Comparison of ENCODE assay signal across 8 cellular contexts in the genomic region with DNA sequence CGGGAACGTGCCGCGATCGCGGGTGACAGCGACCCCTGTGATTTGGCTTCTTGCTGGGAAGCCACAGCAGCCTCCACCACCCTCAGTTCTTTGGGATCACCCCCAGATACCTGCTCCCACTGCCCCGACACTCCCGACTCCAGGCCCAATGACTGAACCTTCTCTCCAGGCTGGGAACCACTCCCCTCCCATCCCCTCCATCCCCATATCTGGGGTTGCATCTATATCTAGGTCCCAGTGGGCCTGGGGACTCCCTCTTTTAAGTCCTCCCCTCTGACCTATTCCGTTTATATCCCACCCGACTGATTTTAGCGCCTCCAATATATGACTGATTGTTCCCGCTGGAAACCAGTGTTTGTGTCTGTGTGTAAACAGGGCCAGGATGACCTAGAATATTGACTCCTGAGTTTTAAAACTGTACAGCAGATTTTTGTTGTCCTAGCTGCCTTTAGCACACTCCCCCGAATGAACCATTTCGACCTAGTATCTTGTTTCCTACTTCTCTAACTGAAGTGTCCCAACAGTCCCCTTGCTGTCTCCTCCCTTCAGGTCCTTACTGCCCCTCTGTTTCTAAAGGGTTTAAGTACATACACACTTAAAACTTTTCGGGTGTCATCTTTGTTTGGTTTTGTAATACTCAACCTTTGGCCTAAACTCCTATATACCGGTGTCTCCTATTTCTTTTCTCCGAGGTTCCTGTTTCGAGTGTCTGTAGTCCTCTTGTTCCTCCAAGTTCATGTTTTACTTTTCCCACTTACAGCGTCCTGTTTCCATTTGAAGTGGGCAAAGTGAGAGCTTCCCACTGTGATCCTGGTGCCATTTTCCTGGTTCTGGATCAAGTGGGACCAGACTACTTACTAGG. TPM values are rescaled to one million over a fixed set of nuclear protein-coding genes. Genes with fewer than 3 reads are reported as not detected.
DNase-seq lines count a peak whose midpoint lies in the region; ATAC-seq and TF ChIP-seq lines count a peak whose summit lies in the region.

No MANE protein-coding gene starts in this region.

- H3K18ac ChIP-seq in IMR-90 (ENCODE audit: low read depth, low read length): no peak overlapping the region

- no peak overlapping the region for H2BK20ac ChIP-seq in IMR-90 (ENCODE audit: low read depth, low read length)

- H3K4ac ChIP-seq in IMR-90 (ENCODE audit: low read depth, low read length): peak overlapping the region; percentile 56

- H3K79me1 ChIP-seq in IMR-90 (ENCODE audit: low read depth in 1 of 2, low read length in 2 of 2): peaks cover 13 to 27% of the 10 kb centered on the region in 2 experiments

- H3K23ac ChIP-seq in IMR-90 (ENCODE audit: low read depth, low read length): peak overlapping the region; percentile 65; the same call in 1 of the 2 replicates

- peaks cover 15% of the 10 kb centered on the region for H4K20me1 ChIP-seq in IMR-90 (ENCODE audit: insufficient read depth, low read length)

- no peak overlapping the region for H4K5ac ChIP-seq in IMR-90 (ENCODE audit: low read depth, low read length)

- peak overlapping the region; percentile 51 for H3K27ac ChIP-seq in IMR-90 (ENCODE audit: insufficient read depth, low read length)
- peak overlapping the region; percentile 85 to 93 for H3K27ac ChIP-seq in ascending aorta
- peak overlapping the region; percentile 88 for H3K27ac ChIP-seq in temporal lobe (ENCODE audit: low read depth, low read length)

- peak overlapping the region; percentile 80 for H3K4me3 ChIP-seq in IMR-90 (ENCODE audit: insufficient read depth, low read depth, low read length)
- H3K4me3 ChIP-seq in ascending aorta: peak overlapping the region; percentile 88 to 99
- peak overlapping the region; percentile 94 for H3K4me3 ChIP-seq in kidney epithelial cell (ENCODE audit: low read depth, low read length)

- DNase-seq in AG08396 (ENCODE audit: low spot score) (peak; percentile 26), IMR-90 (no peak), ascending aorta (ENCODE audit: low spot score in 2 of 2) (no peak), kidney epithelial cell (ENCODE audit: low read depth) (no peak), GM13977 (ENCODE audit: low spot score) (no peak), NCI-H446 (lab: John Stamatoyannopoulos, UW) (no peak)

- dilution Hi-C loops in IMR-90 (cut with HindIII; ENCODE audit: low sequenced_read_pairs, unreplicated experiment): no loop called here

- H3K27me3 ChIP-seq in IMR-90 (ENCODE audit: control insufficient read depth, insufficient read depth, low read length): no peaks in the 10 kb centered on the region
- H3K27me3 ChIP-seq in ascending aorta: no peaks in the 10 kb centered on the region
- no peaks in the 10 kb centered on the region for H3K27me3 ChIP-seq in kidney epithelial cell (ENCODE audit: control insufficient read depth, insufficient read depth, low read length)

- no peak for TF ChIP-seq POLR2A in IMR-90 (IDR thresholded peaks at IDR 0.05; ENCODE audit: low read depth, low read length)

- H3K4me1 ChIP-seq in IMR-90 (ENCODE audit: control insufficient read depth, insufficient read depth, low read length) (peaks cover 8% of the 10 kb centered on the region; the same call in 1 of the 2 replicates), ascending aorta (peaks cover 9 to 15% of the 10 kb centered on the region in 2 donors)

- peak overlapping the region; percentile 85 for H3K14ac ChIP-seq in IMR-90 (replicated peaks; ENCODE audit: low read depth, low read length)

- peak overlapping the region; percentile 37 for H2BK5ac ChIP-seq in IMR-90 (ENCODE audit: low read depth, low read length, poor library complexity, severe bottlenecking)

- ATAC-seq in IMR-90 (ENCODE audit: low read depth): no peak
- no peak for ATAC-seq in GM19455 (IDR thresholded peaks at IDR 0.05; ENCODE audit: unreplicated experiment)

- H3K4me2 ChIP-seq in IMR-90 (ENCODE audit: low read depth, low read length): peak overlapping the region; percentile 97

- peak overlapping the region; percentile 32; the same call in 1 of the 2 replicates for H3K56ac ChIP-seq in IMR-90 (ENCODE audit: extremely low read depth, insufficient read depth, low read length)

- H2BK120ac ChIP-seq in IMR-90 (ENCODE audit: low read depth, low read length): no peak overlapping the region

- peak overlapping the region; percentile 79 for H3K9ac ChIP-seq in IMR-90 (ENCODE audit: low read depth, low read length)

- peak overlapping the region; percentile 97 for H2AFZ ChIP-seq in IMR-90 (replicated peaks; ENCODE audit: low read length, poor library complexity)

- H2BK15ac ChIP-seq in IMR-90 (ENCODE audit: low read depth, low read length): no peak overlapping the region

- TF ChIP-seq RAD21 in IMR-90 (IDR thresholded peaks at IDR 0.05; ENCODE audit: low read length): 0 out of 2 replicates have a peak, but pooled peaks have one; percentile 5

- TSS peak; percentile 53 for BruUV-seq in IMR-90 (replicated peaks; lab: Mats Ljungman, UMichigan)

- CTCF ChIA-PET in IMR-90 (lab: Yijun Ruan, JAX): interaction anchor here (0.5 to 4.0 kb wide), 6 partner anchors 15 to 106 kb away, joined by 3 to 23 read pairs (median 4); no protein-coding TSS in a partner anchor

- H4K8ac ChIP-seq in IMR-90 (ENCODE audit: low read depth in 2 of 2, low read length in 2 of 2): peak overlapping the region; percentile 66 to 82

- POLR2A ChIA-PET in IMR-90 (lab: Charles Lee; ENCODE audit: unreplicated experiment): interaction anchor here (1.1 kb wide), 1 partner anchor 23 kb away, joined by 3 read pairs; no protein-coding TSS in a partner anchor

- H4K91ac ChIP-seq in IMR-90 (ENCODE audit: insufficient read depth, low read depth, low read length): peak overlapping the region; percentile 44; the same call in 1 of the 2 replicates

- peak overlapping the region; percentile 41; the same call in 1 of the 2 replicates for H2AK5ac ChIP-seq in IMR-90 (ENCODE audit: low read depth, low read length)

- in situ Hi-C loops in IMR-90 (cut with MboI; ENCODE audit: low sequenced_read_pairs) (no loop called here), GM13977 (cut with MboI; ENCODE audit: low pct_unique_long_range_greater_than_20kb, low sequenced_read_pairs, unreplicated experiment) (no loop called here)

- H3K9me1 ChIP-seq in IMR-90 (ENCODE audit: insufficient read depth, low read length): peaks cover 8% of the 10 kb centered on the region; the same call in 1 of the 2 replicates

- no peaks in the 10 kb centered on the region for H3K9me3 ChIP-seq in IMR-90 (ENCODE audit: control insufficient read depth, insufficient read depth, low read length)
- H3K9me3 ChIP-seq in ascending aorta: no peaks in the 10 kb centered on the region

- TF ChIP-seq CTCF in IMR-90 (conservative IDR thresholded peaks at IDR 0.05; ENCODE audit: low read depth, low read length): 0 out of 2 replicates have a peak, but pooled peaks have one; percentile 8
- TF ChIP-seq CTCF in ascending aorta (IDR thresholded peaks at IDR 0.05): no peak
- TF ChIP-seq CTCF in kidney epithelial cell (IDR thresholded peaks at IDR 0.05; ENCODE audit: insufficient read depth, low read length, poor library complexity, severe bottlenecking): no peak
- TF ChIP-seq CTCF in GM13977 (IDR thresholded peaks at IDR 0.05; ENCODE audit: extremely low read depth, insufficient read depth, missing control alignments): no peak

- WGBS in IMR-90 (ENCODE audit: extremely low coverage in 2 of 2, insufficient read length in 1 of 2), 2 experiments: 0% methylated on average over 3 of the region's 20 CpGs; no CpG with 5 or more reads in 1 of the 2 experiments

- H2AK9ac ChIP-seq in IMR-90 (replicated peaks; ENCODE audit: low read depth, low read length, poor library complexity): peak overlapping the region; percentile 88

- intact Hi-C loops in IMR-90 (cut with micrococcal nuclease): loop anchor here (10.0 kb wide), 1 partner anchor 357 kb away; the partner anchor contains the start of gene PPP1R1B
- intact Hi-C loops in ascending aorta (cut with DNase I): no loop called here

- H3K36me3 ChIP-seq in IMR-90 (ENCODE audit: control insufficient read depth, insufficient read depth, low read length) (peaks cover 20% of the 10 kb centered on the region), ascending aorta (peaks cover 23 to 24% of the 10 kb centered on the region in 2 donors), kidney epithelial cell (ENCODE audit: control insufficient read depth, insufficient read depth, low read length) (no peaks in the 10 kb centered on the region)

TF ChIP-seq in IMR-90, 13 proteins besides CTCF, POLR2A, EP300 and RAD21 (continues in another document):
- no peak for TF ChIP-seq CHD1 (IDR thresholded peaks at IDR 0.05; ENCODE audit: low read depth, low read length)

RNA-seq across cellular contexts. Expression of gene PSMD3, which starts 0.8 kb away (rescaled TPM):
- total RNA-seq in IMR-90 (2012; rRNA removed) (123 and 125 TPM in 2 replicates), ascending aorta (93.1 TPM), kidney epithelial cell (102 and 104 TPM in 2 replicates), temporal lobe (57.5 TPM)
- 154 and 155 TPM in 2 replicates for polyA plus RNA-seq in IMR-90 (2012; rRNA removed)
- 69.3 and 125 TPM in 2 replicates for polyA plus RNA-seq in IMR-90 (2012; cell fraction: cytosol; rRNA removed)
- 121 and 167 TPM in 2 replicates for polyA plus RNA-seq in IMR-90 (2012; cell fraction: nucleus; rRNA removed; ENCODE audit: low replicate concordance)

RNA-seq across cellular contexts. Expression of gene GSDMA, which starts 18.6 kb away (rescaled TPM):
- total RNA-seq in IMR-90 (2012; rRNA removed): not detected in 2 replicates
- 0.04 TPM in 1 of 2 replicates, not detected in the other for polyA plus RNA-seq in IMR-90 (2012; rRNA removed)
- not detected in 2 replicates for polyA plus RNA-seq in IMR-90 (2012; cell fraction: cytosol; rRNA removed)
- polyA plus RNA-seq in IMR-90 (2012; cell fraction: nucleus; rRNA removed; ENCODE audit: low replicate concordance): not detected in 2 replicates
- total RNA-seq in ascending aorta: not detected
- not detected in 2 replicates for total RNA-seq in kidney epithelial cell
- under 0.01 TPM for total RNA-seq in temporal lobe

RNA-seq across cellular contexts. Expression of gene CSF3, which starts 33.8 kb away (rescaled TPM):
- not detected in 2 replicates for total RNA-seq in IMR-90 (2012; rRNA removed)
- not detected in 2 replicates for polyA plus RNA-seq in IMR-90 (2012; rRNA removed)
- 0.03 and 0.05 TPM in 2 replicates for polyA plus RNA-seq in IMR-90 (2012; cell fraction: cytosol; rRNA removed)
- polyA plus RNA-seq in IMR-90 (2012; cell fraction: nucleus; rRNA removed; ENCODE audit: low replicate concordance): 0.04 TPM in 1 of 2 replicates, not detected in the other
- total RNA-seq in ascending aorta: 0.43 TPM
- not detected in 2 replicates for total RNA-seq in kidney epithelial cell
- not detected for total RNA-seq in temporal lobe

RNA-seq across cellular contexts. Expression of gene LRRC3C, which starts 53.9 kb away (rescaled TPM):
- total RNA-seq in IMR-90 (2012; rRNA removed): not detected in 2 replicates
- not detected in 2 replicates for polyA plus RNA-seq in IMR-90 (2012; rRNA removed)
- not detected in 2 replicates for polyA plus RNA-seq in IMR-90 (2012; cell fraction: cytosol; rRNA removed)
- 0.08 TPM in 1 of 2 replicates, not detected in the other for polyA plus RNA-seq in IMR-90 (2012; cell fraction: nucleus; rRNA removed; ENCODE audit: low replicate concordance)
- not detected for total RNA-seq in ascending aorta
- total RNA-seq in kidney epithelial cell: not detected in 2 replicates
- not detected for total RNA-seq in temporal lobe

RNA-seq across cellular contexts. Expression of gene ORMDL3, which starts 54.0 kb away (rescaled TPM):
- total RNA-seq in IMR-90 (2012; rRNA removed): 45.7 and 46.4 TPM in 2 replicates
- 68.9 and 78.6 TPM in 2 replicates for polyA plus RNA-seq in IMR-90 (2012; rRNA removed)
- polyA plus RNA-seq in IMR-90 (2012; cell fraction: cytosol; rRNA removed): 39.3 and 55.4 TPM in 2 replicates
- 38.2 and 43.6 TPM in 2 replicates for polyA plus RNA-seq in IMR-90 (2012; cell fraction: nucleus; rRNA removed; ENCODE audit: low replicate concordance)
- 32.2 TPM for total RNA-seq in ascending aorta
- 37.9 and 38.5 TPM in 2 replicates for total RNA-seq in kidney epithelial cell
- total RNA-seq in temporal lobe: 27.8 TPM
